Comparison of ENCODE assay signal across 20 cellular contexts in the genomic region with DNA sequence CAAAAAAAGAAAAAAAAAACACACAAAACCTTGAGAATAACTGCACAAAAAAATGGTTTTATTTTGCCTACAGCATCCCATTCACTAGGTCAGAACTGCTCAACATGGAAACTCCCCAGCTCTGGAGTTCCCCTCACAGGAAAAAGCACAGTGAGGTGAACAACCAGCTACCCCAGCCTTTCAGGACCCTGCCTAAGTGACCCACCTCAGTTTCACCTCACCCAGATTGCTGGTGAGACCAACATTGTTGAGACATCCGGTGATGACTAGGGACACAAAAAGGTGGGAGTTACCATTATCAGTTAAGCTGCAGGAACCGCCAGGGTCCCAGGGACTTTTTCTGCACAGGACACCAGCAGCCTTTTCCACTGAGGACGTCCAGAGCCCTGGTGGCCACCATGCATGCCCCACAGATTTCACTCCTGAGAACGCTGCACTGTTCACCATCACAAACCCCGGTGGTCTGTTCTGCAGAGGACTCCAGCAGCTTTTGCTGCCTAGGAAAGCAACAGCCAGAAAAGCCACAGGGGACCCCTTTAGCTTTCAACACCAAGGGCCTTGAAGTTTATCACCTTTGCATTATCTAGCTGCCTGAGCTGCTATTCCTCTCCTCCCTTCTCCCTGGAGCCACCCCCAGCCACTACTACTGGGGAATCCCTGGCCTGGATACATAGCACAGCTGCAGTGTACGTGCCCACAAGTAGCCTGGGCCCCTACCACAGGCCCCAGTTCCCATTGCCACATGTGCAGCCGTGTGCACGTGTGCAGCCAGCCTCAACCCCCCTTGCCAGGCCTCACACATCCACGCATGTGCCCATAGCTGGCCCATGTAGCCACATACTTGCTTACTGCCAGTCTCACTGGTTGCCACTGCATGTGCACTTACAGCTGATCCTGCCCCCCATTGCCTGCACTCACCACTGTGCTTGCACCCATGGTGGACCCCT.
DNase-seq lines count a peak whose midpoint lies in the region; ATAC-seq, FAIRE-seq and TF ChIP-seq lines count a peak whose summit lies in the region.
"Had no signal": no experiment of that assay in that cellular context is flagged by ENCODE, and none has a peak within 500 bp of the region (broad histone marks: within the 10 kb centered on the region; RNA-seq: fewer than 3 reads in every experiment).

No MANE protein-coding gene starts in this region.

- no peaks in the 10 kb centered on the region for H3K27me3 ChIP-seq in GM12878 (replicated peaks in 1 of 2; ENCODE audit: control insufficient read depth in 2 of 2, insufficient read depth in 2 of 2, low read length in 1 of 2)
- H3K27me3 ChIP-seq in thyroid gland: no peaks in the 10 kb centered on the region
- H3K27me3 ChIP-seq: BLaER1 had no signal

- H3K9me3 Mint-ChIP-seq in neural crest cell: peaks cover 7% of the 10 kb centered on the region
- H3K9me3 Mint-ChIP-seq: CD4-positive, alpha-beta memory T cell had no signal

- no peak overlapping the region for H3K4me3 ChIP-seq in GM12878
- H3K4me3 ChIP-seq in thyroid gland (replicated peaks in 1 of 3): no peak overlapping the region
- H3K4me3 ChIP-seq: BLaER1 had no signal

- H3K27ac ChIP-seq in GM12878 (ENCODE audit: control insufficient read depth, insufficient read depth) (no peak overlapping the region), thyroid gland (no peak overlapping the region)
- H3K27ac ChIP-seq: BLaER1 had no signal

- H3K27ac Mint-ChIP-seq in neural crest cell (ENCODE audit: unreplicated experiment): peak overlapping the region; percentile 77
- H3K27ac Mint-ChIP-seq: CD4-positive, alpha-beta memory T cell had no signal

- FAIRE-seq in GM12878 (lab: Jason Lieb, UNC): no peak
- FAIRE-seq in GM19239 (lab: Jason Lieb, UNC): no peak
- FAIRE-seq: RCC 7860 had no signal

- TF ChIP-seq EP300 in GM12878 (IDR thresholded peaks at IDR 0.05; ENCODE audit: borderline replicate concordance in 1 of 2, control insufficient read depth in 1 of 2, low read depth in 2 of 2, low read length in 2 of 2): no peak

- SMC1A ChIA-PET in GM12878 (lab: Charles Lee; ENCODE audit: uncharacterized antibody, unreplicated experiment): interaction anchor here (0.6 to 6.5 kb wide), 9 partner anchors 8 to 230 kb away, joined by 3 to 71 read pairs (median 4); no protein-coding TSS in a partner anchor

- no peak overlapping the region for H2AFZ ChIP-seq in GM12878 (ENCODE audit: control insufficient read depth, low read depth, low read length)

- POLR2A ChIA-PET in GM12878 (lab: Charles Lee): interaction anchor here (0.9 kb wide), 1 partner anchor 19 kb away, joined by 3 read pairs; no protein-coding TSS in a partner anchor

- in situ Hi-C loops in GM12878 (cut with MboI): no loop called here

- no peak overlapping the region for H3K4me3 Mint-ChIP-seq in neural crest cell
- H3K4me3 Mint-ChIP-seq: CD4-positive, alpha-beta memory T cell had no signal

- RAD21 ChIA-PET in GM12878 (lab: Charles Lee; ENCODE audit: unreplicated experiment): interaction anchor here (1.2 to 6.0 kb wide), 5 partner anchors 9 to 235 kb away, joined by 5 to 71 read pairs (median 11); no protein-coding TSS in a partner anchor

- no peak overlapping the region for H3K9ac ChIP-seq in GM12878 (ENCODE audit: control insufficient read depth, insufficient read depth, low read length)
- H3K9ac ChIP-seq: BLaER1, SK-N-SH had no signal

- H3K36me3 Mint-ChIP-seq in neural crest cell (ENCODE audit: low read depth): peaks cover 2% of the 10 kb centered on the region
- H3K36me3 Mint-ChIP-seq: CD4-positive, alpha-beta memory T cell had no signal

- no TSS peak for BruUV-seq in GM12878 (replicated peaks; lab: Mats Ljungman, UMichigan)

- no peak for TF ChIP-seq RAD21 in GM12878 (IDR thresholded peaks at IDR 0.05; ENCODE audit: insufficient read depth, low read depth, low read length)

- H4K20me1 ChIP-seq in GM12878 (ENCODE audit: control insufficient read depth, insufficient read depth): no peaks in the 10 kb centered on the region
- H4K20me1 ChIP-seq: BLaER1 had no signal

- no peaks in the 10 kb centered on the region for H3K9me3 ChIP-seq in GM12878 (replicated peaks; ENCODE audit: control insufficient read depth, insufficient read depth, low read length)
- no peaks in the 10 kb centered on the region for H3K9me3 ChIP-seq in thyroid gland
- H3K9me3 ChIP-seq: BLaER1, SK-N-SH had no signal

- TF ChIP-seq POLR2A in GM12878 (IDR thresholded peaks at IDR 0.05; ENCODE audit: low read depth, low read length) (no peak), thyroid gland (IDR thresholded peaks at IDR 0.05) (no peak)

- no peak for DNase-seq in GM12878 (ENCODE audit: low read depth, low spot score)
- DNase-seq in neural crest cell (ENCODE audit: low read depth, low spot score): no peak
- DNase-seq in GM19239 (ENCODE audit: insufficient read length, low spot score): no peak
- no peak for DNase-seq in stimulated activated CD4-positive, alpha-beta T cell treated with anti-CD3 and anti-CD28 coated beads, Interleukin-2, amount 100 ng/mL, for 48 hours
- no peak for DNase-seq in thyroid gland
- DNase-seq in HCEC 1CT: no peak
- DNase-seq: Calu3; CD4-positive, alpha-beta memory T cell; DMS53; H7; MM.1S; NCI-H1092; NCI-H2081 treated with DMSO at 0.1 percent for 48 hours; NCI-H446 treated with DMSO at 0.1 percent for 48 hours; Right ventricle myocardium superior; SK-N-SH had no signal

- 27% methylated on average over 9 of the region's 9 CpGs for WGBS in GM12878 (ENCODE audit: insufficient coverage, insufficient replicate concordance, low lambda C conversion rate, missing lambda C conversion rate)
- 62 to 75% methylated on average over 7 of the region's 9 CpGs for WGBS in thyroid gland, 2 donors

- peak overlapping the region; percentile 7; the same call in 1 of the 2 replicates for H3K4me2 ChIP-seq in GM12878 (ENCODE audit: control insufficient read depth, insufficient read depth)
- H3K4me2 ChIP-seq: BLaER1, SK-N-SH had no signal

- H3K4me1 ChIP-seq in GM12878 (ENCODE audit: control insufficient read depth, insufficient read depth, low read length): peaks cover 6% of the 10 kb centered on the region; the same call in 1 of the 2 replicates
- no peaks in the 10 kb centered on the region for H3K4me1 ChIP-seq in thyroid gland
- H3K4me1 ChIP-seq: BLaER1 had no signal

- TF ChIP-seq CTCF in GM12878 (IDR thresholded peaks at IDR 0.05 in 2 of 3, conservative IDR thresholded peaks at IDR 0.05 in 1 of 3; ENCODE audit: control insufficient read depth in 2 of 3, extremely low read depth in 1 of 3, insufficient read depth in 1 of 3, low read depth in 3 of 3, low read length in 3 of 3) (no peak), neural crest cell (conservative IDR thresholded peaks at IDR 0.05) (no peak), thyroid gland (IDR thresholded peaks at IDR 0.05) (no peak)

- no peaks in the 10 kb centered on the region for H3K4me1 Mint-ChIP-seq in neural crest cell

- H3K27me3 Mint-ChIP-seq in neural crest cell (ENCODE audit: low read depth): no peaks in the 10 kb centered on the region

- CTCF ChIA-PET in GM12878 (lab: Yijun Ruan, JAX): interaction anchor here (0.6 to 9.4 kb wide), 9 partner anchors 12 to 430 kb away, joined by 3 to 129 read pairs (median 5); no protein-coding TSS in a partner anchor

- no peaks in the 10 kb centered on the region for H3K36me3 ChIP-seq in GM12878 (ENCODE audit: control insufficient read depth in 2 of 2, insufficient read depth in 2 of 2, low read length in 1 of 2)
- H3K36me3 ChIP-seq in thyroid gland: no peaks in the 10 kb centered on the region
- H3K36me3 ChIP-seq: BLaER1 had no signal

- ATAC-seq in GM18907 (IDR thresholded peaks at IDR 0.05; ENCODE audit: unreplicated experiment) (peak; percentile 58), HG02610 (IDR thresholded peaks at IDR 0.05; ENCODE audit: unreplicated experiment) (peak; percentile 52), GM12878 (peak; percentile 83)

- intact Hi-C loops in GM12878 (cut with micrococcal nuclease; ENCODE audit: unreplicated experiment) (loop anchor here (5.0 to 10.0 kb wide), 2 partner anchors 231 to 1718 kb away; no protein-coding TSS in a partner anchor), thyroid gland (cut with DNase I) (no loop called here)

- no peaks in the 10 kb centered on the region for H3K79me2 ChIP-seq in GM12878 (ENCODE audit: control insufficient read depth, insufficient read depth, low read length)

TF ChIP-seq in GM12878, 131 proteins besides CTCF, POLR2A, EP300 and RAD21:
- TF ChIP-seq POU2F2 (IDR thresholded peaks at IDR 0.05; ENCODE audit: borderline replicate concordance, low read depth, low read length) (no peak), BHLHE40 (IDR thresholded peaks at IDR 0.05; ENCODE audit: borderline replicate concordance in 1 of 2, low read depth in 2 of 2, low read length in 1 of 2) (peak in 1 of 2 experiments; percentile 81; a peak in 2 of 4 replicates)
